37 cellular contexts compared by ENCODE assay signal in the genomic region with DNA sequence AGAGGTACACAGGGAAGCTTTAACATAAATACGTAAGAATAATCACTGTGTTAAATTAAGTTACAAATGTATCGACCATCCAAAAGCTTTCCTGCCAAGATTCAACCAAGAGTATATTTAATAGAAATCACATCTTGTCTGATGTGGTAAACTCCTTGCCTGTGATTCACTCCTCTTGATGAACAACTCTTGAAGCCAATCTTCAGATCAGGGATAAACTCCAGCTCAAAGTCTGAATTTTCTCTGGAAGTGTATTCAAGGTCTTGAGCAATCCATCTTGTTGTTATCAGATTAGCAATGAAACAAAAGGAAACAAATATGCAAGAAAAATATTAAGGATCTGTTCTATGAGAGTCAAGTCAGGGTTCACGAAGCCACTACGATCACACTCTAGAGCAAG.
DNase-seq lines count a peak whose midpoint lies in the region; ATAC-seq, FAIRE-seq and TF ChIP-seq lines count a peak whose summit lies in the region.
"Had no signal": no experiment of that assay in that cellular context is flagged by ENCODE, and none has a peak within 500 bp of the region (broad histone marks: within the 10 kb centered on the region; RNA-seq: fewer than 3 reads in every experiment).

No MANE protein-coding gene starts in this region.

- H3K4me1 Mint-ChIP-seq in activated CD4-positive, alpha-beta T cell treated with anti-CD3 and anti-CD28 coated beads, Interleukin-2, amount 10 ng/mL, durations not matched to agents 24 days and 14 days = no peaks in the 10 kb centered on the region
- no peaks in the 10 kb centered on the region for H3K4me1 Mint-ChIP-seq in astrocyte (ENCODE audit: low read depth, unreplicated experiment)
- H3K4me1 Mint-ChIP-seq: B cell; CD14-positive monocyte; CD4-positive, alpha-beta memory T cell; CD4-positive, CD25-positive, alpha-beta regulatory T cell; CD8-positive, alpha-beta memory T cell had no signal

- H3K27me3 Mint-ChIP-seq in activated CD4-positive, alpha-beta T cell treated with anti-CD3 and anti-CD28 coated beads, Interleukin-2, amount 10 ng/mL, durations not matched to agents 24 days and 14 days = no peaks in the 10 kb centered on the region
- H3K27me3 Mint-ChIP-seq in astrocyte (ENCODE audit: low read depth, unreplicated experiment) = no peaks in the 10 kb centered on the region
- H3K27me3 Mint-ChIP-seq: B cell; CD4-positive, alpha-beta memory T cell; CD4-positive, alpha-beta T cell; CD4-positive, CD25-positive, alpha-beta regulatory T cell had no signal

- no peaks in the 10 kb centered on the region for H3K4me1 ChIP-seq in astrocyte (ENCODE audit: insufficient read depth, low read length)
- H3K4me1 ChIP-seq in OCI-LY7 (ENCODE audit: insufficient read depth, low read length, poor library complexity, severe bottlenecking) = no peaks in the 10 kb centered on the region
- H3K4me1 ChIP-seq: A549; BE2C; BLaER1; BLaER1 treated with 17β-estradiol and CSF1 and Interleukin-3, amounts not matched to agents 10 nM and 100 nM; Caco-2 had no signal

- H4K20me1 ChIP-seq in astrocyte (ENCODE audit: insufficient read depth, low read length) (no peaks in the 10 kb centered on the region), OCI-LY7 (ENCODE audit: insufficient read depth, low read length) (no peaks in the 10 kb centered on the region)
- H4K20me1 ChIP-seq: BLaER1; BLaER1 treated with 17β-estradiol and CSF1 and Interleukin-3, amounts not matched to agents 10 nM and 100 nM had no signal

- POLR2A ChIA-PET in OCI-LY7 (lab: Charles Lee) = no interaction called here

- H3K27ac ChIP-seq in astrocyte (ENCODE audit: low read depth, low read length) = no peak overlapping the region
- no peak overlapping the region for H3K27ac ChIP-seq in OCI-LY7 (ENCODE audit: low read depth, low read length, poor library complexity, severe bottlenecking)
- H3K27ac ChIP-seq: 22Rv1; A549; BLaER1; BLaER1 treated with 17β-estradiol and CSF1 and Interleukin-3, amounts not matched to agents 10 nM and 100 nM; C4-2B had no signal

- intact Hi-C loops in activated CD4-positive, alpha-beta T cell treated with anti-CD3 and anti-CD28 coated beads, Interleukin-2, amount 10 ng/mL, durations not matched to agents 24 days and 14 days (cut with micrococcal nuclease) = no loop called here
- intact Hi-C loops in OCI-LY7 (cut with micrococcal nuclease; ENCODE audit: unreplicated experiment) = no loop called here

- H3K9me3 Mint-ChIP-seq in activated CD4-positive, alpha-beta T cell treated with anti-CD3 and anti-CD28 coated beads, Interleukin-2, amount 10 ng/mL, durations not matched to agents 24 days and 14 days = no peaks in the 10 kb centered on the region
- H3K9me3 Mint-ChIP-seq in astrocyte (ENCODE audit: unreplicated experiment) = no peaks in the 10 kb centered on the region

- H3K9me3 ChIP-seq in astrocyte (ENCODE audit: insufficient read depth, low read depth, low read length) (no peaks in the 10 kb centered on the region), OCI-LY7 (ENCODE audit: low read length) (no peaks in the 10 kb centered on the region)
- H3K9me3 ChIP-seq: A549; BE2C; BLaER1; BLaER1 treated with 17β-estradiol and CSF1 and Interleukin-3, amounts not matched to agents 10 nM and 100 nM had no signal

- no peak for TF ChIP-seq CTCF in astrocyte (IDR thresholded peaks at IDR 0.05; ENCODE audit: insufficient read depth, low read depth, low read length)
- no peak for TF ChIP-seq CTCF in fibroblast of the aortic adventitia (IDR thresholded peaks at IDR 0.05; ENCODE audit: insufficient read depth, low read length)
- TF ChIP-seq CTCF in OCI-LY7 (conservative IDR thresholded peaks at IDR 0.05; ENCODE audit: low read length) = no peak

- H2AFZ ChIP-seq in astrocyte (ENCODE audit: low read depth, low read length) = no peak overlapping the region
- H2AFZ ChIP-seq in OCI-LY7 (ENCODE audit: low read length) = no peak overlapping the region

- H3K4me3 Mint-ChIP-seq in activated CD4-positive, alpha-beta T cell treated with anti-CD3 and anti-CD28 coated beads, Interleukin-2, amount 10 ng/mL, durations not matched to agents 24 days and 14 days = no peak overlapping the region
- no peak overlapping the region for H3K4me3 Mint-ChIP-seq in astrocyte (ENCODE audit: unreplicated experiment)
- H3K4me3 Mint-ChIP-seq: B cell; CD14-positive monocyte; CD4-positive, alpha-beta memory T cell; CD4-positive, alpha-beta T cell; CD4-positive, CD25-positive, alpha-beta regulatory T cell; CD8-positive, alpha-beta memory T cell; CD8-positive, alpha-beta T cell had no signal

- H3K79me2 ChIP-seq in astrocyte (ENCODE audit: insufficient read depth, low read length) = no peaks in the 10 kb centered on the region
- H3K79me2 ChIP-seq in OCI-LY7 (ENCODE audit: insufficient read depth, low read depth, low read length) = no peaks in the 10 kb centered on the region

- H3K4me3 ChIP-seq in astrocyte (ENCODE audit: insufficient read depth, low read depth, low read length) = no peak overlapping the region
- H3K4me3 ChIP-seq in fibroblast of the aortic adventitia (ENCODE audit: low read depth, low read length) = no peak overlapping the region
- H3K4me3 ChIP-seq in OCI-LY7 (ENCODE audit: low read depth, low read length, poor library complexity, severe bottlenecking) = no peak overlapping the region
- H3K4me3 ChIP-seq: A549; BLaER1; BLaER1 treated with 17β-estradiol and CSF1 and Interleukin-3, amounts not matched to agents 10 nM and 100 nM had no signal

- no peak overlapping the region for H3K9ac ChIP-seq in astrocyte (ENCODE audit: low read length)
- H3K9ac ChIP-seq: BLaER1; BLaER1 treated with 17β-estradiol and CSF1 and Interleukin-3, amounts not matched to agents 10 nM and 100 nM had no signal

- H3K36me3 Mint-ChIP-seq in activated CD4-positive, alpha-beta T cell treated with anti-CD3 and anti-CD28 coated beads, Interleukin-2, amount 10 ng/mL, durations not matched to agents 24 days and 14 days (ENCODE audit: low read depth) = no peaks in the 10 kb centered on the region
- no peaks in the 10 kb centered on the region for H3K36me3 Mint-ChIP-seq in astrocyte (ENCODE audit: low read depth, unreplicated experiment)
- H3K36me3 Mint-ChIP-seq: CD14-positive monocyte; CD4-positive, alpha-beta memory T cell; CD4-positive, CD25-positive, alpha-beta regulatory T cell; CD8-positive, alpha-beta memory T cell; CD8-positive, alpha-beta T cell had no signal

- TF ChIP-seq POLR2A in H54 (IDR thresholded peaks at IDR 0.05; ENCODE audit: low read depth, low read length) = no peak

- H3K36me3 ChIP-seq in astrocyte (ENCODE audit: insufficient read depth, low read length) (no peaks in the 10 kb centered on the region), OCI-LY7 (ENCODE audit: insufficient read depth, low read length) (no peaks in the 10 kb centered on the region)
- H3K36me3 ChIP-seq: BE2C; BLaER1; BLaER1 treated with 17β-estradiol and CSF1 and Interleukin-3, amounts not matched to agents 10 nM and 100 nM had no signal

- H3K27ac Mint-ChIP-seq in activated CD4-positive, alpha-beta T cell treated with anti-CD3 and anti-CD28 coated beads, Interleukin-2, amount 10 ng/mL, durations not matched to agents 24 days and 14 days = no peak overlapping the region
- H3K27ac Mint-ChIP-seq in astrocyte (ENCODE audit: unreplicated experiment) = no peak overlapping the region
- H3K27ac Mint-ChIP-seq: B cell; CD14-positive monocyte; CD4-positive, alpha-beta memory T cell; CD4-positive, alpha-beta T cell; CD4-positive, CD25-positive, alpha-beta regulatory T cell; CD8-positive, alpha-beta memory T cell; CD8-positive, alpha-beta T cell had no signal

- CTCF ChIA-PET in OCI-LY7 (lab: Charles Lee; ENCODE audit: unreplicated experiment) = no interaction called here

- BruUV-seq in OCI-LY7 (replicated peaks; lab: Mats Ljungman, UMichigan) = no TSS peak

- H3K27me3 ChIP-seq in astrocyte (ENCODE audit: insufficient read depth, low read length) = no peaks in the 10 kb centered on the region
- H3K27me3 ChIP-seq: BE2C; BLaER1; BLaER1 treated with 17β-estradiol and CSF1 and Interleukin-3, amounts not matched to agents 10 nM and 100 nM had no signal

- H3K9me2 ChIP-seq in OCI-LY7 (ENCODE audit: insufficient read depth, low read length) = no peaks in the 10 kb centered on the region

- no peak overlapping the region for H3K4me2 ChIP-seq in astrocyte (ENCODE audit: low read length)
- no peak overlapping the region for H3K4me2 ChIP-seq in OCI-LY7 (ENCODE audit: low read length)
- H3K4me2 ChIP-seq: A549; BLaER1; BLaER1 treated with 17β-estradiol and CSF1 and Interleukin-3, amounts not matched to agents 10 nM and 100 nM had no signal

- ATAC-seq in GM21786 (IDR thresholded peaks at IDR 0.05; ENCODE audit: unreplicated experiment) = no peak
- ATAC-seq: A549; CD8-positive, alpha-beta T cell had no signal

- FAIRE-seq in H54 (lab: Jason Lieb, UNC) (peak; percentile 43), astrocyte (lab: Jason Lieb, UNC) (no peak)
- FAIRE-seq: A204.1, A549, D721Med had no signal

- peak; percentile 6 for DNase-seq in activated CD4-positive, alpha-beta T cell treated with anti-CD3 and anti-CD28 coated beads, Interleukin-2, amount 10 ng/mL, durations not matched to agents 24 days and 14 days
- no peak for DNase-seq in activated CD4-positive, alpha-beta T cell treated with anti-CD3 and anti-CD28 coated beads for 4 hours
- DNase-seq in H54 (ENCODE audit: insufficient read length, low spot score) (no peak), astrocyte (ENCODE audit: low read depth) (peak; percentile 73), fibroblast of the aortic adventitia (ENCODE audit: low read depth) (peak; percentile 31), OCI-LY7 (ENCODE audit: low spot score) (no peak), OCI-M2 (lab: John Stamatoyannopoulos, UW; ENCODE audit: unreplicated experiment) (no peak)
- DNase-seq: 8988T; ACHN; AML-193; BE2C; C1 segment of cervical spinal cord; Caco-2; Calu3; CD4-positive, alpha-beta memory T cell; CD4-positive, alpha-beta T cell; CD4-positive, CD25-positive, alpha-beta regulatory T cell; CD8-positive, alpha-beta memory T cell; CD8-positive, alpha-beta T cell; COR-L47; DMS 273 treated with DMSO at 0.1 percent for 48 hours; DMS153; DMS53; DMS79; DMS79 treated with DMSO at 0.1 percent for 48 hours; DND-41; EL had no signal

Comparison
In these comparisons a context has a peak if more than half of its experiments do, and no peak if none do; other contexts are left out.
1. DNase-seq: peak in activated CD4-positive, alpha-beta T cell treated with anti-CD3 and anti-CD28 coated beads, Interleukin-2, amount 10 ng/mL, durations not matched to agents 24 days and 14 days (single experiment), astrocyte (single experiment) and fibroblast of the aortic adventitia (single experiment); none in activated CD4-positive, alpha-beta T cell treated with anti-CD3 and anti-CD28 coated beads for 4 hours (0 of 2), H54 (single experiment), OCI-LY7 (single experiment) and OCI-M2 (single experiment).